20 cellular contexts compared by ENCODE assay signal in the genomic region with DNA sequence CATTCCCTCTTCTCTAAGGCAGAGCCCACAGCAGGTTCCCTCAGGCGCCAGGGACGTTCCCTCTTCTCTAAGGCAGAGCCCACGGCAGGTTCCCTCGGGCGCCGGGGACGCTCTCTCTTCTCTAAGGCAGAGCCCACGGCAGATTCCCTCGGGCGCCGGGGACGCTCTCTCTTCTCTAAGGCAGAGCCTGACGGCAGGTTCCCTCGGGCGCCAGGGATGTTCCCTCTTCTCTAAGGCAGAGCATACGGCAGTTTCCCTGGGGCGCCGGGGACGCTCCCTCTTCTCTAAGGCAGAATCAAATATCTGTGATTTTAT. TPM values are rescaled to one million over a fixed set of nuclear protein-coding genes. Genes with fewer than 3 reads are reported as not detected.
DNase-seq lines count a peak whose midpoint lies in the region; ATAC-seq and TF ChIP-seq lines count a peak whose summit lies in the region.
"Had no signal": no experiment of that assay in that cellular context is flagged by ENCODE, and none has a peak within 500 bp of the region (broad histone marks: within the 10 kb centered on the region; RNA-seq: fewer than 3 reads in every experiment).

No MANE protein-coding gene starts in this region.

- no peak overlapping the region for H3K4me3 Mint-ChIP-seq in immature natural killer cell
- H3K4me3 Mint-ChIP-seq: HFFc6 had no signal

- H3K27ac ChIP-seq in KOPT-K1 (ENCODE audit: low read depth, low read length, poor library complexity, severe bottlenecking) = peak overlapping the region; percentile 99
- H3K27ac ChIP-seq: cardiac muscle cell, esophagus squamous epithelium, prostate gland, vagina had no signal

- CTCF ChIA-PET in GM10248 (lab: Yijun Ruan, JAX) = interaction anchor here (1.1 to 1.6 kb wide), 3 partner anchors 10 to 50 kb away, joined by 3 to 4 read pairs (median 3); no protein-coding TSS in a partner anchor

- POLR2A ChIA-PET in GM10248 (lab: Yijun Ruan, JAX) = no interaction called here

- H3K36me3 ChIP-seq in KOPT-K1 (ENCODE audit: insufficient read depth, low read length) = peaks cover 85% of the 10 kb centered on the region
- H3K36me3 ChIP-seq: prostate gland had no signal

- intact Hi-C loops in Right ventricle myocardium superior (cut with DNase I) (no loop called here), Right ventricle myocardium inferior (cut with DNase I) (no loop called here)

- no peaks in the 10 kb centered on the region for H3K9me3 ChIP-seq in KOPT-K1 (ENCODE audit: insufficient read depth, low read length, poor library complexity, severe bottlenecking)
- H3K9me3 ChIP-seq: esophagus squamous epithelium, prostate gland, vagina had no signal

- H3K9me3 Mint-ChIP-seq in immature natural killer cell = no peaks in the 10 kb centered on the region
- H3K9me3 Mint-ChIP-seq: HFFc6 had no signal

- H3K27me3 Mint-ChIP-seq in immature natural killer cell (ENCODE audit: low read depth in 3 of 3) = peaks cover 5 to 12% (median 9%) of the 10 kb centered on the region in 3 donors

- H3K36me3 Mint-ChIP-seq in immature natural killer cell = peaks cover 13 to 26% (median 13%) of the 10 kb centered on the region in 3 donors

- TF ChIP-seq CTCF in GM10248 (IDR thresholded peaks at IDR 0.05; ENCODE audit: control extremely low read depth, extremely low read depth, low read depth, missing control alignments) = no peak

- DNase-seq in Right ventricle myocardium superior (peak; percentile 15), Right ventricle myocardium inferior (ENCODE audit: missing footprints) (no peak), immature natural killer cell (no peak), retina (peak; percentile 38), GM03348 (ENCODE audit: low spot score) (no peak), GM10248 (ENCODE audit: extremely low spot score) (no peak)
- DNase-seq in activated CD4-positive, CD25-positive, alpha-beta regulatory T cell treated with anti-CD3 and anti-CD28 coated beads, Interleukin-2, amount 50 U/mL, for 72 hours = no peak
- DNase-seq: activated CD4-positive, alpha-beta T cell treated with anti-CD3 and anti-CD28 coated beads for 4 hours; esophagus squamous epithelium; HFFc6; NCI-H1105; NCI-H69; OCI-M1; stimulated activated CD4-positive, alpha-beta T cell treated with anti-CD3 and anti-CD28 coated beads, Interleukin-4, amount 100 ng/mL, for 4 hours had no signal

- H3K27ac Mint-ChIP-seq in immature natural killer cell = peak overlapping the region in 5 of 6 donors; percentile 79 to 98 (median 95)
- H3K27ac Mint-ChIP-seq: HFFc6 had no signal

- peaks cover 49 to 52% of the 10 kb centered on the region in 2 donors for H3K4me1 Mint-ChIP-seq in immature natural killer cell

- no peak for ATAC-seq in Right ventricle myocardium superior (ENCODE audit: poor library complexity)
- ATAC-seq in Right ventricle myocardium inferior = no peak

RNA-seq across cellular contexts. Expression of a gene that starts 24.3 kb away (rescaled TPM):
- 15.5 TPM for total RNA-seq in Right ventricle myocardium superior
- 17.0 TPM for total RNA-seq in Right ventricle myocardium inferior
- 10 to 100 TPM; 22.7 to 27.7 (median 24.1) TPM for polyA plus RNA-seq in immature natural killer cell

RNA-seq across cellular contexts. Expression of a gene that starts 53.6 kb away (rescaled TPM):
- total RNA-seq in Right ventricle myocardium superior (not detected), Right ventricle myocardium inferior (not detected)
- polyA plus RNA-seq in immature natural killer cell = not detected
- total RNA-seq: esophagus squamous epithelium, HT-29, SK-MEL-5, vagina had no signal

Comparison
In these comparisons a context has a peak if more than half of its experiments do, and no peak if none do; other contexts are left out.
1. DNase-seq: peak in Right ventricle myocardium superior (single experiment) and retina (single experiment); none in Right ventricle myocardium inferior (single experiment), immature natural killer cell (0 of 3), activated CD4-positive, CD25-positive, alpha-beta regulatory T cell treated with anti-CD3 and anti-CD28 coated beads, Interleukin-2, amount 50 U/mL, for 72 hours (single experiment), GM03348 (single experiment) and GM10248 (single experiment).